ENCODE assay signal across 30 cellular contexts in genomic region chr3:117754058-117754457, GRCh38.
"Had no signal": no experiment of that assay in that cellular context is flagged by ENCODE, and none has a peak within 500 bp of the region (broad histone marks: within the 10 kb centered on the region; RNA-seq: fewer than 3 reads in every experiment).

No MANE protein-coding gene starts in this region.

- DNase-seq: Karpas-422, MM.1S, NCI-H1048, NCI-H1092 treated with DMSO at 0.1 percent for 48 hours, NCI-H1105 treated with DMSO at 0.1 percent for 48 hours, NCI-H1417, NCI-H1436, NCI-H146, NCI-H1694 treated with DMSO at 0.1 percent for 48 hours, NCI-H187 treated with DMSO at 0.1 percent for 48 hours, NCI-H2029, NCI-H2081, NCI-H2171, NCI-H226, NCI-H446 treated with DMSO at 0.1 percent for 48 hours, NCI-H510A, NCI-H524, NCI-H526, NCI-H69, NCI-H748 treated with DMSO at 0.1 percent for 48 hours, PC-9, SHP77, SIG-M5, SJCRH30 had no signal

- H3K9ac ChIP-seq: KMS-11 had no signal

- H3K36me3 ChIP-seq: SJCRH30 had no signal

- H3K4me2 ChIP-seq: KMS-11, PC-9 had no signal

- H3K9me3 ChIP-seq: SJCRH30 had no signal

- H3K27me3 ChIP-seq: SJCRH30 had no signal

- H2AFZ ChIP-seq: PC-9 had no signal

- H3K27ac ChIP-seq: KMS-11, PC-9, RWPE1, SJCRH30, SK-N-MC had no signal

- H3K4me3 ChIP-seq: PC-9, SJCRH30, SK-N-MC had no signal

- ATAC-seq: Panc1, Right ventricle myocardium inferior, SK-N-SH treated with all-trans-retinoic acid at 6 μM for 48 hours had no signal
